In genomic region chr9:99255651-99256050, GRCh38 we compare ENCODE assay signal across 24 cellular contexts. TPM values are rescaled to one million over a fixed set of nuclear protein-coding genes. Genes with fewer than 3 reads are reported as not detected.
DNase-seq lines count a peak whose midpoint lies in the region; FAIRE-seq and TF ChIP-seq lines count a peak whose summit lies in the region.
"Had no signal": no experiment of that assay in that cellular context is flagged by ENCODE, and none has a peak within 500 bp of the region (broad histone marks: within the 10 kb centered on the region; RNA-seq: fewer than 3 reads in every experiment).

No MANE protein-coding gene starts in this region.

- peak overlapping the region; percentile 60 for H3K4me2 ChIP-seq in SU-DHL-6 (ENCODE audit: low read depth, low read length, poor library complexity, severe bottlenecking)
- H3K4me2 ChIP-seq: GM23338 had no signal

- no peaks in the 10 kb centered on the region for H3K9me3 Mint-ChIP-seq in endodermal cell
- H3K9me3 Mint-ChIP-seq: CD4-positive, alpha-beta memory T cell; GM23338; HFFc6 had no signal

- TF ChIP-seq CTCF in SU-DHL-6 (IDR thresholded peaks at IDR 0.05; ENCODE audit: insufficient read depth, low read length, poor library complexity, severe bottlenecking) = no peak
- no peak for TF ChIP-seq CTCF in endodermal cell (conservative IDR thresholded peaks at IDR 0.05)

- no peak overlapping the region for H2AFZ ChIP-seq in SU-DHL-6 (ENCODE audit: low read depth, low read length, severe bottlenecking)
- H2AFZ ChIP-seq: GM23338 had no signal

- H3F3A ChIP-seq in SU-DHL-6 (ENCODE audit: insufficient read depth) = peaks cover 46% of the 10 kb centered on the region

- no peaks in the 10 kb centered on the region for H3K9me2 ChIP-seq in SU-DHL-6 (replicated peaks; ENCODE audit: insufficient read depth, low read length)

- H3K9me3 ChIP-seq in SU-DHL-6 (ENCODE audit: insufficient read depth, low read length) (no peaks in the 10 kb centered on the region), endodermal cell (ENCODE audit: control insufficient read depth, low read length) (no peaks in the 10 kb centered on the region)
- H3K9me3 ChIP-seq: HAP-1 had no signal

- H3K36me3 ChIP-seq in SU-DHL-6 (ENCODE audit: low read length) = no peaks in the 10 kb centered on the region
- no peaks in the 10 kb centered on the region for H3K36me3 ChIP-seq in endodermal cell (ENCODE audit: control insufficient read depth, insufficient read depth, low read length)
- H3K36me3 ChIP-seq: HAP-1 had no signal

- no peaks in the 10 kb centered on the region for H3K4me1 ChIP-seq in endodermal cell (ENCODE audit: control insufficient read depth, insufficient read depth, low read length)
- H3K4me1 ChIP-seq: HAP-1 had no signal

- H3K9ac ChIP-seq in SU-DHL-6 (ENCODE audit: low read length) = peak overlapping the region; percentile 38; the same call in 1 of the 2 replicates
- H3K9ac ChIP-seq in endodermal cell (ENCODE audit: extremely low read depth, low read length, poor library complexity, severe bottlenecking) = no peak overlapping the region

- WGBS in endodermal cell (ENCODE audit: insufficient coverage in 1 of 2, insufficient read length in 1 of 2), 2 experiments = 95 to 100% methylated on average over 1 of the region's 1 CpG

- H3K27me3 ChIP-seq in SU-DHL-6 (ENCODE audit: low read length) (no peaks in the 10 kb centered on the region), endodermal cell (ENCODE audit: control insufficient read depth, insufficient read depth, low read length, poor library complexity, severe bottlenecking) (no peaks in the 10 kb centered on the region)

- H3K4me3 ChIP-seq in SU-DHL-6 (ENCODE audit: insufficient read depth, low read length, poor library complexity, severe bottlenecking) (no peak overlapping the region), endodermal cell (ENCODE audit: low read length) (no peak overlapping the region)
- H3K4me3 ChIP-seq: GM23338, HAP-1, K562 had no signal

- H3K36me3 Mint-ChIP-seq in endodermal cell (ENCODE audit: low read depth) = no peaks in the 10 kb centered on the region
- H3K36me3 Mint-ChIP-seq: CD4-positive, alpha-beta memory T cell had no signal

- no peak overlapping the region for H3K27ac Mint-ChIP-seq in endodermal cell
- H3K27ac Mint-ChIP-seq: GM23338, HFFc6 had no signal

- peak; percentile 8 for FAIRE-seq in GM19239 (lab: Jason Lieb, UNC)
- FAIRE-seq: G401.6, HepG2, K562 had no signal

- no peak overlapping the region for H3K4me3 Mint-ChIP-seq in endodermal cell
- H3K4me3 Mint-ChIP-seq: CD4-positive, alpha-beta memory T cell; GM23338; HFFc6 had no signal

- in situ Hi-C loops in G401 (cut with HindIII; ENCODE audit: low sequenced_read_pairs) = no loop called here

- no peaks in the 10 kb centered on the region for H3K79me2 ChIP-seq in SU-DHL-6 (ENCODE audit: insufficient read depth, low read length)

- DNase-seq in G401 (ENCODE audit: low spot score) = peak; percentile 72
- no peak for DNase-seq in GM19239 (ENCODE audit: insufficient read length, low spot score)
- DNase-seq in endodermal cell = peak; percentile 10
- DNase-seq in mucosa of gallbladder (ENCODE audit: low spot score) = no peak
- DNase-seq in activated gamma-delta T cell treated with Interleukin-2 at 50 U/mL for 16 hours = no peak
- no peak for DNase-seq in HuH-7.5 (ENCODE audit: low spot score)
- DNase-seq: CD4-positive, alpha-beta memory T cell; COR-L47; DMS53; HFFc6; MV-4-11; NCI-H1105; NCI-H1436 treated with DMSO at 0.1 percent for 48 hours; NCI-H1930; NCI-H2107; NCI-H446; NCI-H524 treated with DMSO at 0.1 percent for 48 hours; NCI-H774 had no signal

- peaks cover 4% of the 10 kb centered on the region for H3K4me1 Mint-ChIP-seq in endodermal cell

- H3K27me3 Mint-ChIP-seq in endodermal cell (ENCODE audit: insufficient read depth) = peaks cover 3% of the 10 kb centered on the region
- H3K27me3 Mint-ChIP-seq: CD4-positive, alpha-beta memory T cell had no signal

- no peaks in the 10 kb centered on the region for H4K20me1 ChIP-seq in SU-DHL-6 (ENCODE audit: low read depth, low read length)

- H3K27ac ChIP-seq in SU-DHL-6 (ENCODE audit: low read depth, low read length) (peak overlapping the region; percentile 96), endodermal cell (ENCODE audit: low read depth, low read length) (no peak overlapping the region)

RNA-seq across cellular contexts. Expression of gene SEC61B, which starts 33.6 kb away (rescaled TPM):
- total RNA-seq in G401 (2014; rRNA removed; shearing (Covaris generic)) = 84.4 and 164 TPM in 2 replicates
- total RNA-seq in endodermal cell = 100 to 1,000 TPM; 153 to 187 TPM
- polyA plus RNA-seq in endodermal cell (2013, experiment 1 of 2) = 189 TPM
- polyA plus RNA-seq in endodermal cell (2013, experiment 2 of 2) = 214 TPM
- total RNA-seq in mucosa of gallbladder = 123 TPM

RNA-seq across cellular contexts. Expression of gene ALG2, which starts 33.9 kb away (rescaled TPM):
- 24.3 and 34.5 TPM in 2 replicates for total RNA-seq in G401 (2014; rRNA removed; shearing (Covaris generic))
- total RNA-seq in endodermal cell = 10 to 100 TPM; 27.6 to 28.8 TPM
- 24.1 TPM for polyA plus RNA-seq in endodermal cell (2013, experiment 1 of 2)
- polyA plus RNA-seq in endodermal cell (2013, experiment 2 of 2) = 21.5 TPM
- 43.1 TPM for total RNA-seq in mucosa of gallbladder

Comparison
In these comparisons a context has a peak if more than half of its experiments do, and no peak if none do; other contexts are left out.
1. DNase-seq: peak in G401 (single experiment) and endodermal cell (single experiment); none in GM19239 (single experiment), mucosa of gallbladder (single experiment), activated gamma-delta T cell treated with Interleukin-2 at 50 U/mL for 16 hours (single experiment) and HuH-7.5 (single experiment).